ENCODE assay signal across 28 cellular contexts in the genomic region with DNA sequence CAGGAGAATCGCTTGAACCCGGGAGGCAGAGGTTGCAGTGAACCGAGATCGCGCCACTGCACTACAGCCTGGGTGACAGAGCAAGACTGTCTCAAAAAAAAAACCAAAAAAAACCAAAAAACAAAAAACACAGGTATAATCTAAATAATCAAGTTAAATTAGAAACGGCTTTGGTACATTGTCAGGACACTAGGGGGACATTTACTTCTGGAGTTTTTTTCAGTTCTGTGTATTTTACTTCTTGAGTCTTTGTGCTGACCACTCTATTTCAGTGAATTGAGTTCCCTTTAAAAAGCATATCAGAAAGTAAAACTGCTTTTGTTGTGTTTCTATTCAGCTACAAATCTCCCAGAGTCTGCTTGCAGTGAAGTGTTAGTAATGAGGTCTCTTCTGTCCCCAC. TPM values are rescaled to one million over a fixed set of nuclear protein-coding genes. Genes with fewer than 3 reads are reported as not detected.
DNase-seq lines count a peak whose midpoint lies in the region; ATAC-seq and TF ChIP-seq lines count a peak whose summit lies in the region.
"Had no signal": no experiment of that assay in that cellular context is flagged by ENCODE, and none has a peak within 500 bp of the region (broad histone marks: within the 10 kb centered on the region; RNA-seq: fewer than 3 reads in every experiment).

No MANE protein-coding gene starts in this region.

- H3K4me3 ChIP-seq in AG10803 (ENCODE audit: low read length) (no peak overlapping the region), WERI-Rb-1 (ENCODE audit: low read depth, low read length) (no peak overlapping the region), lower leg skin (ENCODE audit: low read depth, poor library complexity, severe bottlenecking) (no peak overlapping the region)
- H3K4me3 ChIP-seq: A549, adrenal gland, coronary artery, gastroesophageal sphincter, left ventricle myocardium inferior, prostate gland, thoracic aorta had no signal

- 0 out of 2 replicates have a peak overlapping the region, but pooled peaks have one; percentile 17 for H3K27ac Mint-ChIP-seq in WTC11
- H3K27ac Mint-ChIP-seq in glutamatergic neuron (ENCODE audit: unreplicated experiment) = no peak overlapping the region
- H3K27ac Mint-ChIP-seq in progenitor cell of endocrine pancreas = no peak overlapping the region
- H3K27ac Mint-ChIP-seq: activated B cell treated with CpG ODN at 0.5 μM for 24 hours; activated T-cell treated with anti-CD3 and anti-CD28 coated beads, Interleukin-2, amount 50 U/mL, for 72 hours; CD8-positive, alpha-beta T cell had no signal

- H3K4me3 Mint-ChIP-seq in WTC11 (no peak overlapping the region), glutamatergic neuron (ENCODE audit: unreplicated experiment) (no peak overlapping the region), progenitor cell of endocrine pancreas (ENCODE audit: low read depth) (no peak overlapping the region)
- H3K4me3 Mint-ChIP-seq: activated B cell treated with CpG ODN at 0.5 μM for 24 hours; activated T-cell treated with anti-CD3 and anti-CD28 coated beads, Interleukin-2, amount 50 U/mL, for 72 hours; B cell; CD8-positive, alpha-beta T cell had no signal

- H3K27me3 ChIP-seq in WERI-Rb-1 (ENCODE audit: insufficient read depth, low read depth, severe bottlenecking) = no peaks in the 10 kb centered on the region
- H3K27me3 ChIP-seq: adrenal gland, brain microvascular endothelial cell, gastroesophageal sphincter had no signal

- no peaks in the 10 kb centered on the region for H3K36me3 ChIP-seq in WERI-Rb-1
- H3K36me3 ChIP-seq: adrenal gland, brain microvascular endothelial cell, gastroesophageal sphincter, left ventricle myocardium inferior, prostate gland, thoracic aorta had no signal

- H3K4me1 Mint-ChIP-seq in WTC11 (no peaks in the 10 kb centered on the region), glutamatergic neuron (ENCODE audit: low read depth, unreplicated experiment) (no peaks in the 10 kb centered on the region), progenitor cell of endocrine pancreas (ENCODE audit: low read depth) (peaks cover 7% of the 10 kb centered on the region)
- H3K4me1 Mint-ChIP-seq: activated B cell treated with CpG ODN at 0.5 μM for 24 hours had no signal

- no peak for TF ChIP-seq POLR2A in lower leg skin (IDR thresholded peaks at IDR 0.05)

- TF ChIP-seq CTCF in AG10803 (conservative IDR thresholded peaks at IDR 0.05; ENCODE audit: low read length) = peak; percentile 28
- no peak for TF ChIP-seq CTCF in WTC11 (IDR thresholded peaks at IDR 0.05)
- TF ChIP-seq CTCF in glutamatergic neuron (IDR thresholded peaks at IDR 0.05; ENCODE audit: partially characterized antibody, unreplicated experiment) = peak; percentile 26
- TF ChIP-seq CTCF in progenitor cell of endocrine pancreas (IDR thresholded peaks at IDR 0.05; ENCODE audit: unreplicated experiment) = peak; percentile 16
- no peak for TF ChIP-seq CTCF in WERI-Rb-1 (IDR thresholded peaks at IDR 0.05; ENCODE audit: low read depth, low read length)
- TF ChIP-seq CTCF in lower leg skin (IDR thresholded peaks at IDR 0.05) = no peak

- 94 to 95% methylated on average over 6 of the region's 6 CpGs for WGBS in lower leg skin, 2 donors

- no peak for ATAC-seq in WTC11
- ATAC-seq: activated T-cell treated with anti-CD3 and anti-CD28 coated beads, Interleukin-2, amount 50 U/mL, for 72 hours; CD8-positive, alpha-beta T cell; esophagus mucosa; stimulated activated naive CD8-positive, alpha-beta T cell treated with anti-CD3 and anti-CD28 coated beads, Interleukin-15, Interleukin-2, amounts not matched to agents 100 U/mL and 50 U/mL, for 24 hours had no signal

- DNase-seq in AG10803 (ENCODE audit: low read depth) = no peak
- DNase-seq in WTC11 (ENCODE audit: low spot score) = no peak
- no peak for DNase-seq in glutamatergic neuron
- no peak for DNase-seq in progenitor cell of endocrine pancreas (ENCODE audit: low spot score, unreplicated experiment)
- no peak for DNase-seq in WERI-Rb-1
- DNase-seq in NCI-H1092 treated with DMSO at 0.1 percent for 48 hours (lab: John Stamatoyannopoulos, UW) = no peak
- DNase-seq in NCI-H510A (lab: John Stamatoyannopoulos, UW) = no peak
- DNase-seq in lower leg skin (ENCODE audit: low spot score in 2 of 2) = no peak
- DNase-seq: activated B cell treated with CpG ODN at 0.5 μM for 24 hours; activated CD4-positive, alpha-beta T cell treated with anti-CD3 and anti-CD28 coated beads, Interleukin-2, amount 50 U/mL, for 1 hour; activated naive CD4-positive, alpha-beta T cell treated with Interleukin-2 at 50 U/mL for 16 hours; activated T-cell treated with anti-CD3 and anti-CD28 coated beads, Interleukin-2, amount 50 U/mL, for 72 hours; adrenal gland; CD8-positive, alpha-beta T cell; effector memory CD4-positive, alpha-beta T cell; left ventricle myocardium inferior; NCI-H1694 treated with DMSO at 0.1 percent for 48 hours; NCI-H2171; NCI-H524; stimulated activated naive CD8-positive, alpha-beta T cell treated with anti-CD3 and anti-CD28 coated beads, Interleukin-15, Interleukin-2, amounts not matched to agents 100 U/mL and 50 U/mL, for 24 hours had no signal

- intact Hi-C loops in lower leg skin (cut with DNase I; ENCODE audit: low total_unique reads) = no loop called here

- H3K27me3 Mint-ChIP-seq in WTC11 (ENCODE audit: low read depth) (no peaks in the 10 kb centered on the region), glutamatergic neuron (ENCODE audit: unreplicated experiment) (peaks cover 2% of the 10 kb centered on the region), progenitor cell of endocrine pancreas (no peaks in the 10 kb centered on the region)
- H3K27me3 Mint-ChIP-seq: activated B cell treated with CpG ODN at 0.5 μM for 24 hours, B cell had no signal

- H3K36me3 Mint-ChIP-seq in WTC11 = no peaks in the 10 kb centered on the region
- no peaks in the 10 kb centered on the region for H3K36me3 Mint-ChIP-seq in glutamatergic neuron (ENCODE audit: unreplicated experiment)
- no peaks in the 10 kb centered on the region for H3K36me3 Mint-ChIP-seq in progenitor cell of endocrine pancreas (ENCODE audit: insufficient read depth)
- H3K36me3 Mint-ChIP-seq: CD8-positive, alpha-beta T cell had no signal

- H3K9me3 Mint-ChIP-seq in WTC11 = no peaks in the 10 kb centered on the region
- no peaks in the 10 kb centered on the region for H3K9me3 Mint-ChIP-seq in glutamatergic neuron (ENCODE audit: unreplicated experiment)
- H3K9me3 Mint-ChIP-seq in progenitor cell of endocrine pancreas (ENCODE audit: low read depth) = peaks cover 3% of the 10 kb centered on the region
- H3K9me3 Mint-ChIP-seq: activated B cell treated with CpG ODN at 0.5 μM for 24 hours; CD8-positive, alpha-beta T cell had no signal

- POLR2A ChIA-PET in WTC11 (lab: Charles Lee) = no interaction called here

- no peak overlapping the region for H3K27ac ChIP-seq in WERI-Rb-1
- H3K27ac ChIP-seq: A549 had no signal

- CTCF ChIA-PET in WTC11 (lab: Charles Lee) = interaction anchor here (1.0 to 1.2 kb wide), 2 partner anchors 16 to 37 kb away, joined by 3 read pairs; no protein-coding TSS in a partner anchor

- H3K9me3 ChIP-seq in WERI-Rb-1 (ENCODE audit: severe bottlenecking) = no peaks in the 10 kb centered on the region
- H3K9me3 ChIP-seq: A549, adrenal gland, gastroesophageal sphincter, left ventricle myocardium inferior, prostate gland, thoracic aorta had no signal

TF ChIP-seq in WTC11, 78 proteins besides CTCF, POLR2A, EP300 and RAD21 (continues in another document):
- TF ChIP-seq ELF4 (CRISPR knock-in tag; IDR thresholded peaks at IDR 0.05; ENCODE audit: low read depth) (no peak), NFE2L1 (CRISPR knock-in tag; IDR thresholded peaks at IDR 0.05) (no peak), MXD4 (CRISPR knock-in tag; IDR thresholded peaks at IDR 0.05; ENCODE audit: borderline replicate concordance) (no peak), SP1 (CRISPR knock-in tag; conservative IDR thresholded peaks at IDR 0.05) (no peak), ZNF219 (CRISPR knock-in tag; IDR thresholded peaks at IDR 0.05; ENCODE audit: borderline replicate concordance) (no peak), ZNF396 (CRISPR knock-in tag; IDR thresholded peaks at IDR 0.05; ENCODE audit: borderline replicate concordance) (no peak), RELA (CRISPR knock-in tag; IDR thresholded peaks at IDR 0.05; ENCODE audit: borderline replicate concordance) (no peak), NR2C2 (CRISPR knock-in tag; IDR thresholded peaks at IDR 0.05) (no peak), ZNF416 (CRISPR knock-in tag; IDR thresholded peaks at IDR 0.05) (no peak), TCF7 (CRISPR knock-in tag; IDR thresholded peaks at IDR 0.05; ENCODE audit: low read depth) (no peak)
- TF ChIP-seq, protein P1, sequence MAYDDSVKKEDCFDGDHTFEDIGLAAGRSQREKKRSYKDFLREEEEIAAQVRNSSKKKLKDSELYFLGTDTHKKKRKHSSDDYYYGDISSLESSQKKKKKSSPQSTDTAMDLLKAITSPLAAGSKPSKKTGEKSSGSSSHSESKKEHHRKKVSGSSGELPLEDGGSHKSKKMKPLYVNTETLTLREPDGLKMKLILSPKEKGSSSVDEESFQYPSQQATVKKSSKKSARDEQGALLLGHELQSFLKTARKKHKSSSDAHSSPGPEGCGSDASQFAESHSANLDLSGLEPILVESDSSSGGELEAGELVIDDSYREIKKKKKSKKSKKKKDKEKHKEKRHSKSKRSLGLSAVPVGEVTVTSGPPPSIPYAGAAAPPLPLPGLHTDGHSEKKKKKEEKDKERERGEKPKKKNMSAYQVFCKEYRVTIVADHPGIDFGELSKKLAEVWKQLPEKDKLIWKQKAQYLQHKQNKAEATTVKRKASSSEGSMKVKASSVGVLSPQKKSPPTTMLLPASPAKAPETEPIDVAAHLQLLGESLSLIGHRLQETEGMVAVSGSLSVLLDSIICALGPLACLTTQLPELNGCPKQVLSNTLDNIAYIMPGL (CRISPR knock-in tag; IDR thresholded peaks at IDR 0.05) = no peak
- TF ChIP-seq, protein P2, sequence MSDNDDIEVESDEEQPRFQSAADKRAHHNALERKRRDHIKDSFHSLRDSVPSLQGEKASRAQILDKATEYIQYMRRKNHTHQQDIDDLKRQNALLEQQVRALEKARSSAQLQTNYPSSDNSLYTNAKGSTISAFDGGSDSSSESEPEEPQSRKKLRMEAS (CRISPR knock-in tag; IDR thresholded peaks at IDR 0.05) = no peak

RNA-seq across cellular contexts. Expression of a gene that starts 36.3 kb away (rescaled TPM):
- total RNA-seq in WTC11 (2021) = 13.5 to 16.6 TPM (median 15.6 TPM) in 3 replicates
- 8.3 TPM for total RNA-seq in glutamatergic neuron (ENCODE audit: unreplicated experiment)
- 18.0 and 19.9 TPM in 2 replicates for total RNA-seq in progenitor cell of endocrine pancreas
- 10 to 100 TPM; 35.2 to 59.4 (median 39.6) TPM for total RNA-seq in lower leg skin

RNA-seq across cellular contexts. Expression of a gene that starts 50.9 kb away (rescaled TPM):
- total RNA-seq in WTC11 (2021) (32.9 to 37.0 TPM (median 33.9 TPM) in 3 replicates), glutamatergic neuron (ENCODE audit: unreplicated experiment) (26.0 TPM), progenitor cell of endocrine pancreas (22.2 and 22.6 TPM in 2 replicates), lower leg skin (10 to 100 TPM; 30.0 to 43.5 (median 37.0) TPM)

Comparison
In these comparisons a context has a peak if more than half of its experiments do, and no peak if none do; other contexts are left out.
1. CTCF ChIP-seq: peak in AG10803 (single experiment), glutamatergic neuron (single experiment) and progenitor cell of endocrine pancreas (single experiment); none in WTC11 (single experiment), WERI-Rb-1 (single experiment) and lower leg skin (0 of 3).